Comparison of ENCODE assay signal across 10 cellular contexts in the genomic region with DNA sequence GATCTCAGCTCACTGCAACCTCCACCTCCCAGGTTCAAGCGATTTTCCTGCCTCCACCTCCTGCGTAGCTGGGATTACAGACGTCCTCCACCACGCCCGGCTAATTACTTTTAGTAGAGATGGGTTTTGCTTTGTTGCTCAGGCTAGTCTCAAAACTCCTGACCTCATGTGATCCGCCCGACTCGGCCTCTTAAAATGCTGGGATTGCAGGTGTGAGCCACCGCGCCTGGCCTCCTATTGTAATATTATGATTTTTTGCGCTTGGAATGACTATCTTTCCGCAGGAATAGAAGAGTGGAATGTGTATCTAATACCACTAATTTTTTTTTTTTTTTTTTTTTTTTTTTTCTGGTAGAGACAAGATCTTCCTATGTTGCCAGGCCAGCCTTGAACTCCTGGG. TPM values are rescaled to one million over a fixed set of nuclear protein-coding genes. Genes with fewer than 3 reads are reported as not detected.
DNase-seq lines count a peak whose midpoint lies in the region; ATAC-seq and TF ChIP-seq lines count a peak whose summit lies in the region.
"Had no signal": no experiment of that assay in that cellular context is flagged by ENCODE, and none has a peak within 500 bp of the region (broad histone marks: within the 10 kb centered on the region; RNA-seq: fewer than 3 reads in every experiment).

No MANE protein-coding gene starts in this region.

- peak overlapping the region; percentile 94 for H3K4me3 Mint-ChIP-seq in activated B cell treated with CpG ODN at 0.5 μM for 24 hours
- peak overlapping the region; percentile 69 for H3K4me3 Mint-ChIP-seq in stimulated activated effector memory CD8-positive, alpha-beta T cell treated with anti-CD3 and anti-CD28 coated beads, Interleukin-12 subunit alpha, Interleukin-12 subunit beta, amount 100 ng/mL, for 72 hours

- H3K27ac Mint-ChIP-seq in activated B cell treated with CpG ODN at 0.5 μM for 24 hours: peak overlapping the region; percentile 57
- H3K27ac Mint-ChIP-seq in stimulated activated effector memory CD8-positive, alpha-beta T cell treated with anti-CD3 and anti-CD28 coated beads, Interleukin-12 subunit alpha, Interleukin-12 subunit beta, amount 100 ng/mL, for 72 hours: peak overlapping the region; percentile 66

- 80% methylated on average over 12 of the region's 12 CpGs for WGBS in hepatocyte (ENCODE audit: low lambda C conversion rate, missing lambda C conversion rate)

- H3K4me3 ChIP-seq in hepatocyte: peak overlapping the region; percentile 95

- H3K79me2 ChIP-seq in hepatocyte: peaks cover 68% of the 10 kb centered on the region

- POLR2A ChIA-PET in activated B cell treated with CpG ODN at 0.5 μM for 24 hours (lab: Charles Lee): interaction anchor here (0.7 to 2.9 kb wide), 6 partner anchors 17 to 82 kb away, joined by 3 to 28 read pairs (median 8); a partner anchor contains a TSS

- no peaks in the 10 kb centered on the region for H3K27me3 Mint-ChIP-seq in activated B cell treated with CpG ODN at 0.5 μM for 24 hours

- no peaks in the 10 kb centered on the region for H3K36me3 ChIP-seq in hepatocyte (replicated peaks; ENCODE audit: insufficient read depth, low read depth)

- peaks cover 48% of the 10 kb centered on the region for H4K20me1 ChIP-seq in hepatocyte (ENCODE audit: insufficient read depth, poor library complexity, severe bottlenecking)

- ATAC-seq in activated B cell treated with CpG ODN at 0.5 μM for 24 hours (ENCODE audit: low read depth) (no peak), HG02642 (IDR thresholded peaks at IDR 0.05; ENCODE audit: poor library complexity, unreplicated experiment) (no peak), GM19035 (IDR thresholded peaks at IDR 0.05; ENCODE audit: unreplicated experiment) (no peak)
- no peak for ATAC-seq in stimulated activated effector memory CD8-positive, alpha-beta T cell treated with anti-CD3 and anti-CD28 coated beads, Interleukin-12 subunit alpha, Interleukin-12 subunit beta, amount 100 ng/mL, for 72 hours

- H3K36me3 Mint-ChIP-seq in activated B cell treated with CpG ODN at 0.5 μM for 24 hours (ENCODE audit: low read depth): peaks cover 25% of the 10 kb centered on the region
- peaks cover 55% of the 10 kb centered on the region for H3K36me3 Mint-ChIP-seq in stimulated activated effector memory CD8-positive, alpha-beta T cell treated with anti-CD3 and anti-CD28 coated beads, Interleukin-12 subunit alpha, Interleukin-12 subunit beta, amount 100 ng/mL, for 72 hours

- peaks cover 16% of the 10 kb centered on the region for H3K4me1 ChIP-seq in hepatocyte (ENCODE audit: insufficient read depth)

- H3K9me3 ChIP-seq in hepatocyte (ENCODE audit: low read depth): no peaks in the 10 kb centered on the region

- H3K27ac ChIP-seq in hepatocyte: peak overlapping the region; percentile 97

- H3K9me2 ChIP-seq in hepatocyte (replicated peaks; ENCODE audit: insufficient read depth): no peaks in the 10 kb centered on the region

- DNase-seq in NOMO-1 treated with DMSO at 0.1 percent for 48 hours (lab: John Stamatoyannopoulos, UW; ENCODE audit: unreplicated experiment) (peak; percentile 15), NOMO-1 treated with dmso at 0.1 percent for 144 hours (lab: John Stamatoyannopoulos, UW; ENCODE audit: unreplicated experiment) (no peak), activated B cell treated with CpG ODN at 0.5 μM for 24 hours (no peak), hepatocyte (ENCODE audit: low spot score) (no peak), pons (ENCODE audit: low spot score) (no peak)
- no peak for DNase-seq in stimulated activated effector memory CD8-positive, alpha-beta T cell treated with anti-CD3 and anti-CD28 coated beads, Interleukin-12 subunit alpha, Interleukin-12 subunit beta, amount 100 ng/mL, for 72 hours (ENCODE audit: low spot score in 2 of 2)
- DNase-seq: activated CD8-positive, alpha-beta memory T cell treated with anti-CD3 and anti-CD28 coated beads, Interleukin-2, amount 50 U/mL, for 48 hours; NCI-H1436 treated with DMSO at 0.1 percent for 48 hours had no signal

- TF ChIP-seq CTCF in activated B cell treated with CpG ODN at 0.5 μM for 24 hours (IDR thresholded peaks at IDR 0.05) (no peak), hepatocyte (IDR thresholded peaks at IDR 0.05; ENCODE audit: poor library complexity) (no peak)

- CTCF ChIA-PET in activated B cell treated with CpG ODN at 0.5 μM for 24 hours (lab: Charles Lee): interaction anchor here (1.0 to 1.6 kb wide), 7 partner anchors 11 to 412 kb away, joined by 3 to 6 read pairs (median 3); no protein-coding TSS in a partner anchor

- intact Hi-C loops in activated B cell treated with CpG ODN at 0.5 μM for 24 hours (cut with micrococcal nuclease): loop anchor here (2.0 to 10.0 kb wide), 6 partner anchors 81 to 1999 kb away; a partner anchor contains a TSS

- H2AFZ ChIP-seq in hepatocyte: no peak overlapping the region

- H3K4me2 ChIP-seq in hepatocyte: peak overlapping the region; percentile 74

- peaks cover 50% of the 10 kb centered on the region for H3K4me1 Mint-ChIP-seq in activated B cell treated with CpG ODN at 0.5 μM for 24 hours
- peaks cover 37% of the 10 kb centered on the region for H3K4me1 Mint-ChIP-seq in stimulated activated effector memory CD8-positive, alpha-beta T cell treated with anti-CD3 and anti-CD28 coated beads, Interleukin-12 subunit alpha, Interleukin-12 subunit beta, amount 100 ng/mL, for 72 hours

- no peaks in the 10 kb centered on the region for H3K9me3 Mint-ChIP-seq in activated B cell treated with CpG ODN at 0.5 μM for 24 hours
- no peaks in the 10 kb centered on the region for H3K9me3 Mint-ChIP-seq in stimulated activated effector memory CD8-positive, alpha-beta T cell treated with anti-CD3 and anti-CD28 coated beads, Interleukin-12 subunit alpha, Interleukin-12 subunit beta, amount 100 ng/mL, for 72 hours

- H3K27me3 ChIP-seq in hepatocyte: no peaks in the 10 kb centered on the region

RNA-seq across cellular contexts. Expression of a gene that starts 1.8 kb away (rescaled TPM):
- 57.9 and 62.6 TPM in 2 replicates for total RNA-seq in activated B cell treated with CpG ODN at 0.5 μM for 24 hours
- 92.3 and 94.4 TPM in 2 replicates for total RNA-seq in hepatocyte
- 58.1 and 61.5 TPM in 2 replicates for polyA plus RNA-seq in hepatocyte
